ENCODE assay signal across 1 cellular context in the genomic region with DNA sequence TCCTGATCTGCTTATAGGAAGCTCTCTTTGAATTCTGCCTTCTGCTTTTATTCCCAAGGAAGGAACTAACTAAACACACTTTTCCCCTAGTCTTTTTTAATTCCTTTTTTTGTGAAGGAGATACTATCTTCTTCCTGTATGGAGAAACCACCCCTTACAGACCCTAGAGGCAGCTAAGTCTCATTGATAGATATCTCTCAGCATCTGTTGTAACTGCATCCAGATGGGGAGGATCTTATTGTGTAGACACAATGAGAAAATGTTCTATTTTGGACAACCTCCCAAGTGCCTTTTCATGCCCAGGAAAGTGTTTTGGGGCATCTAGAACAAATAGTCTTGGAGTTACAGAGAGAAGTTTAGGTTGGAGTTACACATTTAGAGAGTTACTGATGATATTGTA.
TF ChIP-seq lines count a peak whose summit lies in the region.

No MANE protein-coding gene starts in this region.

TF ChIP-seq in IMR-90, 13 proteins besides CTCF, POLR2A, EP300 and RAD21:
- no peak for TF ChIP-seq CHD1 (IDR thresholded peaks at IDR 0.05; ENCODE audit: low read depth, low read length)
- TF ChIP-seq RCOR1 (IDR thresholded peaks at IDR 0.05; ENCODE audit: insufficient replicate concordance, low read length), result no peak
- no peak for TF ChIP-seq NFE2L2 (IDR thresholded peaks at IDR 0.05; ENCODE audit: low read depth, low read length)
- TF ChIP-seq MXI1 (IDR thresholded peaks at IDR 0.05; ENCODE audit: borderline replicate concordance, low read depth, low read length), result no peak
- TF ChIP-seq SMC3 (IDR thresholded peaks at IDR 0.05; ENCODE audit: low read depth, low read length), result no peak
- TF ChIP-seq FOS (IDR thresholded peaks at IDR 0.05; ENCODE audit: low read depth, low read length), result no peak
- TF ChIP-seq, protein P1, sequence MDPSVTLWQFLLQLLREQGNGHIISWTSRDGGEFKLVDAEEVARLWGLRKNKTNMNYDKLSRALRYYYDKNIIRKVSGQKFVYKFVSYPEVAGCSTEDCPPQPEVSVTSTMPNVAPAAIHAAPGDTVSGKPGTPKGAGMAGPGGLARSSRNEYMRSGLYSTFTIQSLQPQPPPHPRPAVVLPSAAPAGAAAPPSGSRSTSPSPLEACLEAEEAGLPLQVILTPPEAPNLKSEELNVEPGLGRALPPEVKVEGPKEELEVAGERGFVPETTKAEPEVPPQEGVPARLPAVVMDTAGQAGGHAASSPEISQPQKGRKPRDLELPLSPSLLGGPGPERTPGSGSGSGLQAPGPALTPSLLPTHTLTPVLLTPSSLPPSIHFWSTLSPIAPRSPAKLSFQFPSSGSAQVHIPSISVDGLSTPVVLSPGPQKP (IDR thresholded peaks at IDR 0.05; ENCODE audit: borderline replicate concordance, low read depth, low read length), result no peak
- TF ChIP-seq, protein P2, sequence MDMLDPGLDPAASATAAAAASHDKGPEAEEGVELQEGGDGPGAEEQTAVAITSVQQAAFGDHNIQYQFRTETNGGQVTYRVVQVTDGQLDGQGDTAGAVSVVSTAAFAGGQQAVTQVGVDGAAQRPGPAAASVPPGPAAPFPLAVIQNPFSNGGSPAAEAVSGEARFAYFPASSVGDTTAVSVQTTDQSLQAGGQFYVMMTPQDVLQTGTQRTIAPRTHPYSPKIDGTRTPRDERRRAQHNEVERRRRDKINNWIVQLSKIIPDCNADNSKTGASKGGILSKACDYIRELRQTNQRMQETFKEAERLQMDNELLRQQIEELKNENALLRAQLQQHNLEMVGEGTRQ (IDR thresholded peaks at IDR 0.05; ENCODE audit: low read depth, low read length), result no peak
- no peak for TF ChIP-seq CEBPB (IDR thresholded peaks at IDR 0.05; ENCODE audit: low read depth, low read length)
- no peak for TF ChIP-seq BHLHE40 (IDR thresholded peaks at IDR 0.05; ENCODE audit: low read depth, low read length)
- no peak for TF ChIP-seq MAZ (IDR thresholded peaks at IDR 0.05; ENCODE audit: borderline replicate concordance, low read depth, low read length)
- no peak for TF ChIP-seq RFX5 (IDR thresholded peaks at IDR 0.05; ENCODE audit: low read depth, low read length)
- no peak for TF ChIP-seq MAFK (IDR thresholded peaks at IDR 0.05; ENCODE audit: low read depth, low read length)
TF ChIP-seq in IMR-90: peak in this region for 0.
